17 cellular contexts compared by ENCODE assay signal in genomic region chr2:150601280-150602038, GRCh38.
A peak's percentile ranks its signal among the peaks of the same experiment; 100 is the strongest.
DNase-seq lines count a peak whose midpoint lies in the region; ATAC-seq, FAIRE-seq and TF ChIP-seq lines count a peak whose summit lies in the region.
"Had no signal": no experiment of that assay in that cellular context is flagged by ENCODE, and none has a peak within 500 bp of the region (broad histone marks: within the 10 kb centered on the region; RNA-seq: fewer than 3 reads in every experiment).

No MANE protein-coding gene starts in this region.

- no peaks in the 10 kb centered on the region for H3K9me3 Mint-ChIP-seq in activated T-helper 1 cell treated with anti-CD3 and anti-CD28 coated beads, Interleukin-12 subunit alpha, Interleukin-12 subunit beta, Interleukin-2, Interleukin-4 antibody, amounts not matched to agents 30 ng/mL and 10 ng/mL and 1 ng/mL, durations not matched to agents 14 hours and 24 hours and 36 hours
- no peaks in the 10 kb centered on the region for H3K9me3 Mint-ChIP-seq in stimulated activated memory B cell treated with anti-CD40 and anti-IgM and Interleukin-4, amounts not matched to agents 10 μg/mL and 1 μg/mL and 100 μg/mL, for 72 hours
- H3K9me3 Mint-ChIP-seq: activated naive CD4-positive, alpha-beta T cell treated with anti-CD3 and anti-CD28 coated beads for 36 hours; CD4-positive, alpha-beta T cell had no signal

- ATAC-seq in pancreas: peak; percentile 43 to 75 (median 52)
- no peak for ATAC-seq in stimulated activated memory B cell treated with anti-CD40 and anti-IgM and Interleukin-4, amounts not matched to agents 10 μg/mL and 1 μg/mL and 100 μg/mL, for 72 hours
- ATAC-seq: foreskin keratinocyte, Right ventricle myocardium inferior had no signal

- 46 to 49% methylated on average over 6 of the region's 6 CpGs for WGBS in pancreas, 2 donors

- no peaks in the 10 kb centered on the region for H3K4me1 Mint-ChIP-seq in activated T-helper 1 cell treated with anti-CD3 and anti-CD28 coated beads, Interleukin-12 subunit alpha, Interleukin-12 subunit beta, Interleukin-2, Interleukin-4 antibody, amounts not matched to agents 30 ng/mL and 10 ng/mL and 1 ng/mL, durations not matched to agents 14 hours and 24 hours and 36 hours (ENCODE audit: low read depth)
- no peaks in the 10 kb centered on the region for H3K4me1 Mint-ChIP-seq in stimulated activated memory B cell treated with anti-CD40 and anti-IgM and Interleukin-4, amounts not matched to agents 10 μg/mL and 1 μg/mL and 100 μg/mL, for 72 hours

- H3K36me3 Mint-ChIP-seq in activated T-helper 1 cell treated with anti-CD3 and anti-CD28 coated beads, Interleukin-12 subunit alpha, Interleukin-12 subunit beta, Interleukin-2, Interleukin-4 antibody, amounts not matched to agents 30 ng/mL and 10 ng/mL and 1 ng/mL, durations not matched to agents 14 hours and 24 hours and 36 hours (ENCODE audit: low read depth): no peaks in the 10 kb centered on the region
- no peaks in the 10 kb centered on the region for H3K36me3 Mint-ChIP-seq in stimulated activated memory B cell treated with anti-CD40 and anti-IgM and Interleukin-4, amounts not matched to agents 10 μg/mL and 1 μg/mL and 100 μg/mL, for 72 hours

- H3K36me3 ChIP-seq in ascending aorta: no peaks in the 10 kb centered on the region
- no peaks in the 10 kb centered on the region for H3K36me3 ChIP-seq in pancreas
- H3K36me3 ChIP-seq: colonic mucosa, right atrium auricular region had no signal

- H3K9me3 ChIP-seq in ascending aorta: no peaks in the 10 kb centered on the region
- H3K9me3 ChIP-seq in pancreas: peaks cover 0 to 5% (median 0%) of the 10 kb centered on the region in 4 donors
- H3K9me3 ChIP-seq: colonic mucosa, right atrium auricular region had no signal

- H3K27ac ChIP-seq in ascending aorta (peak overlapping the region; percentile 5 to 61), pancreas (peak overlapping the region in 2 of 4 donors; percentile 31 to 33)
- H3K27ac ChIP-seq: colonic mucosa, foreskin keratinocyte, right atrium auricular region had no signal

- no peak for TF ChIP-seq CTCF in ascending aorta (IDR thresholded peaks at IDR 0.05)
- no peak for TF ChIP-seq CTCF in fibroblast of the aortic adventitia (IDR thresholded peaks at IDR 0.05; ENCODE audit: insufficient read depth, low read length)
- no peak for TF ChIP-seq CTCF in pancreas (IDR thresholded peaks at IDR 0.05)

- no peak overlapping the region for H3K4me3 Mint-ChIP-seq in activated T-helper 1 cell treated with anti-CD3 and anti-CD28 coated beads, Interleukin-12 subunit alpha, Interleukin-12 subunit beta, Interleukin-2, Interleukin-4 antibody, amounts not matched to agents 30 ng/mL and 10 ng/mL and 1 ng/mL, durations not matched to agents 14 hours and 24 hours and 36 hours
- H3K4me3 Mint-ChIP-seq in stimulated activated memory B cell treated with anti-CD40 and anti-IgM and Interleukin-4, amounts not matched to agents 10 μg/mL and 1 μg/mL and 100 μg/mL, for 72 hours: no peak overlapping the region
- H3K4me3 Mint-ChIP-seq: activated naive CD4-positive, alpha-beta T cell treated with anti-CD3 and anti-CD28 coated beads for 36 hours; CD4-positive, alpha-beta T cell had no signal

- H3K27me3 ChIP-seq in ascending aorta: no peaks in the 10 kb centered on the region
- peaks cover 0 to 4% (median 0%) of the 10 kb centered on the region in 4 donors for H3K27me3 ChIP-seq in pancreas
- H3K27me3 ChIP-seq: colonic mucosa, foreskin keratinocyte, right atrium auricular region had no signal

- H3K4me3 ChIP-seq in ascending aorta (peak overlapping the region in 1 of 2 donors; percentile 3), fibroblast of the aortic adventitia (ENCODE audit: low read depth, low read length) (no peak overlapping the region), pancreas (no peak overlapping the region)
- H3K4me3 ChIP-seq: colonic mucosa, right atrium auricular region had no signal

- peak; percentile 56 for DNase-seq in GM04504 (ENCODE audit: low read depth)
- DNase-seq in ascending aorta (ENCODE audit: low spot score in 2 of 2): no peak
- peak; percentile 89 for DNase-seq in fibroblast of the aortic adventitia (ENCODE audit: low read depth)
- DNase-seq in pancreas: no peak
- no peak for DNase-seq in activated T-helper 1 cell treated with anti-CD3 and anti-CD28 coated beads, Interleukin-12 subunit alpha, Interleukin-12 subunit beta, Interleukin-2, Interleukin-4 antibody, amounts not matched to agents 30 ng/mL and 10 ng/mL and 1 ng/mL, durations not matched to agents 14 hours and 24 hours and 36 hours (ENCODE audit: low spot score)
- DNase-seq in activated CD8-positive, alpha-beta memory T cell treated with anti-CD3 and anti-CD28 coated beads, Interleukin-2, amount 50 U/mL, for 48 hours: no peak
- no peak for DNase-seq in HPDE6-E6E7 (ENCODE audit: extremely low spot score)
- DNase-seq: activated CD8-positive, alpha-beta memory T cell treated with anti-CD3 and anti-CD28 coated beads for 24 hours; activated naive CD4-positive, alpha-beta T cell treated with anti-CD3 and anti-CD28 coated beads for 36 hours; CD4-positive, alpha-beta T cell; colonic mucosa; foreskin keratinocyte; NCI-H1417; NCI-H774 had no signal

- peak; percentile 29 for FAIRE-seq in pancreas (lab: Jason Lieb, UNC)

- intact Hi-C loops in ascending aorta (cut with DNase I) (no loop called here), pancreas (cut with DNase I) (no loop called here)
- intact Hi-C loops in activated T-helper 1 cell treated with anti-CD3 and anti-CD28 coated beads, Interleukin-12 subunit alpha, Interleukin-12 subunit beta, Interleukin-2, Interleukin-4 antibody, amounts not matched to agents 30 ng/mL and 10 ng/mL and 1 ng/mL, durations not matched to agents 14 hours and 24 hours and 36 hours (cut with micrococcal nuclease): no loop called here

- H3K4me1 ChIP-seq in ascending aorta (peaks cover 0 to 6% of the 10 kb centered on the region in 2 donors), pancreas (peaks cover 0 to 5% (median 0%) of the 10 kb centered on the region in 3 donors)
- H3K4me1 ChIP-seq: foreskin keratinocyte, right atrium auricular region had no signal

- peaks cover 1% of the 10 kb centered on the region for H3K27me3 Mint-ChIP-seq in activated T-helper 1 cell treated with anti-CD3 and anti-CD28 coated beads, Interleukin-12 subunit alpha, Interleukin-12 subunit beta, Interleukin-2, Interleukin-4 antibody, amounts not matched to agents 30 ng/mL and 10 ng/mL and 1 ng/mL, durations not matched to agents 14 hours and 24 hours and 36 hours (ENCODE audit: insufficient read depth)
- no peaks in the 10 kb centered on the region for H3K27me3 Mint-ChIP-seq in stimulated activated memory B cell treated with anti-CD40 and anti-IgM and Interleukin-4, amounts not matched to agents 10 μg/mL and 1 μg/mL and 100 μg/mL, for 72 hours
- H3K27me3 Mint-ChIP-seq: CD4-positive, alpha-beta T cell had no signal

- no peak overlapping the region for H3K27ac Mint-ChIP-seq in activated T-helper 1 cell treated with anti-CD3 and anti-CD28 coated beads, Interleukin-12 subunit alpha, Interleukin-12 subunit beta, Interleukin-2, Interleukin-4 antibody, amounts not matched to agents 30 ng/mL and 10 ng/mL and 1 ng/mL, durations not matched to agents 14 hours and 24 hours and 36 hours
- no peak overlapping the region for H3K27ac Mint-ChIP-seq in stimulated activated memory B cell treated with anti-CD40 and anti-IgM and Interleukin-4, amounts not matched to agents 10 μg/mL and 1 μg/mL and 100 μg/mL, for 72 hours
- H3K27ac Mint-ChIP-seq: activated naive CD4-positive, alpha-beta T cell treated with anti-CD3 and anti-CD28 coated beads for 36 hours; CD4-positive, alpha-beta T cell had no signal

Comparison
In these comparisons a context has a peak if more than half of its experiments do, and no peak if none do; other contexts are left out.
1. DNase-seq: peak in GM04504 (single experiment) and fibroblast of the aortic adventitia (single experiment); none in ascending aorta (0 of 2), pancreas (0 of 6), activated T-helper 1 cell treated with anti-CD3 and anti-CD28 coated beads, Interleukin-12 subunit alpha, Interleukin-12 subunit beta, Interleukin-2, Interleukin-4 antibody, amounts not matched to agents 30 ng/mL and 10 ng/mL and 1 ng/mL, durations not matched to agents 14 hours and 24 hours and 36 hours (single experiment), activated CD8-positive, alpha-beta memory T cell treated with anti-CD3 and anti-CD28 coated beads, Interleukin-2, amount 50 U/mL, for 48 hours (single experiment) and HPDE6-E6E7 (single experiment).